8 cellular contexts compared by ENCODE assay signal in genomic region chr16:14975418-14976194, GRCh38. TPM values are rescaled to one million over a fixed set of nuclear protein-coding genes. Genes with fewer than 3 reads are reported as not detected.
DNase-seq lines count a peak whose midpoint lies in the region; ATAC-seq lines count a peak whose summit lies in the region.
"Not testable (repeated sequence)": the region's sequence is repeated elsewhere in the genome, so short reads cannot be mapped to it uniquely, and the experiment has no call there.

No MANE protein-coding gene starts in this region.

- POLR2A ChIA-PET in activated naive CD8-positive, alpha-beta T cell treated with anti-CD3 and anti-CD28 coated beads, Interleukin-2, amount 10 ng/mL, durations not matched to agents 7 days and 5 days (lab: Charles Lee): interaction anchor here (0.6 kb wide), 1 partner anchor 8 kb away, joined by 3 read pairs; no protein-coding TSS in a partner anchor

- not testable (repeated sequence) for H3K9me3 Mint-ChIP-seq in activated naive CD8-positive, alpha-beta T cell treated with anti-CD3 and anti-CD28 coated beads, Interleukin-2, amount 10 ng/mL, durations not matched to agents 7 days and 5 days; naive B cell

- peaks cover 15% of the 10 kb centered on the region for H3K4me1 Mint-ChIP-seq in activated naive CD8-positive, alpha-beta T cell treated with anti-CD3 and anti-CD28 coated beads, Interleukin-2, amount 10 ng/mL, durations not matched to agents 7 days and 5 days
- H3K4me1 Mint-ChIP-seq in naive B cell: peaks cover 13 to 39% (median 25%) of the 10 kb centered on the region in 3 donors

- H3K27me3 Mint-ChIP-seq in activated naive CD8-positive, alpha-beta T cell treated with anti-CD3 and anti-CD28 coated beads, Interleukin-2, amount 10 ng/mL, durations not matched to agents 7 days and 5 days; naive B cell: not testable (repeated sequence)

- not testable (repeated sequence) for H3K36me3 Mint-ChIP-seq in activated naive CD8-positive, alpha-beta T cell treated with anti-CD3 and anti-CD28 coated beads, Interleukin-2, amount 10 ng/mL, durations not matched to agents 7 days and 5 days; naive B cell

- ATAC-seq in GM21619 (IDR thresholded peaks at IDR 0.05; ENCODE audit: unreplicated experiment) (peak; percentile 21), naive B cell (ENCODE audit: low read depth in 2 of 2) (peak; percentile 27 to 45)
- not testable (repeated sequence) for ATAC-seq in activated naive CD8-positive, alpha-beta T cell treated with anti-CD3 and anti-CD28 coated beads, Interleukin-2, amount 10 ng/mL, durations not matched to agents 7 days and 5 days (ENCODE audit: low read depth)

- peak overlapping the region; percentile 70 for H3K27ac Mint-ChIP-seq in activated naive CD8-positive, alpha-beta T cell treated with anti-CD3 and anti-CD28 coated beads, Interleukin-2, amount 10 ng/mL, durations not matched to agents 7 days and 5 days
- peak overlapping the region; percentile 89 to 97 (median 96) for H3K27ac Mint-ChIP-seq in naive B cell

- peak overlapping the region; percentile 82 for H3K4me3 Mint-ChIP-seq in activated naive CD8-positive, alpha-beta T cell treated with anti-CD3 and anti-CD28 coated beads, Interleukin-2, amount 10 ng/mL, durations not matched to agents 7 days and 5 days
- H3K4me3 Mint-ChIP-seq in naive B cell: peak overlapping the region; percentile 85 to 97 (median 93)

- DNase-seq in AG20443 (ENCODE audit: low spot score) (peak; percentile 25), M059J (ENCODE audit: low read depth) (peak; percentile 12), UCSD-AML1 (lab: John Stamatoyannopoulos, UW; ENCODE audit: unreplicated experiment) (peak; percentile 28), globus pallidus (ENCODE audit: low spot score) (peak; percentile 8), naive B cell (peak; percentile 46)
- DNase-seq in activated naive CD8-positive, alpha-beta T cell treated with anti-CD3 and anti-CD28 coated beads, Interleukin-2, amount 10 ng/mL, durations not matched to agents 7 days and 5 days: peak; percentile 69
- peak in 2 of 3 donors; percentile 32 to 51 for DNase-seq in stimulated activated CD4-positive, alpha-beta T cell treated with anti-CD3 and anti-CD28 coated beads, TNF-alpha, amount 100 ng/mL, for 48 hours (ENCODE audit: low read depth in 3 of 3)

RNA-seq across cellular contexts. Expression of gene PDXDC1, which starts 0.8 kb away (rescaled TPM):
- total RNA-seq in M059J (2014; rRNA removed; shearing (Covaris generic)): 68.2 and 95.5 TPM in 2 replicates
- total RNA-seq in activated naive CD8-positive, alpha-beta T cell treated with anti-CD3 and anti-CD28 coated beads, Interleukin-2, amount 10 ng/mL, durations not matched to agents 7 days and 5 days: 10 to 100 TPM; 55.8 to 60.4 TPM
- polyA plus RNA-seq in naive B cell (ENCODE audit: low read depth in 6 of 6): 10 to 100 TPM; 24.1 to 38.6 (median 31.4) TPM

RNA-seq across cellular contexts. Expression of gene NPIPA1, which starts 38.4 kb away (rescaled TPM):
- total RNA-seq in M059J (2014; rRNA removed; shearing (Covaris generic)): 21.0 and 33.7 TPM in 2 replicates
- total RNA-seq in activated naive CD8-positive, alpha-beta T cell treated with anti-CD3 and anti-CD28 coated beads, Interleukin-2, amount 10 ng/mL, durations not matched to agents 7 days and 5 days: 100 to 1,000 TPM; 140 to 142 TPM
- 1 to 10 TPM in 3 of 6 donors, under 1 TPM in 2, not detected in 1; 0.73 to 3.9 (median 1.3) TPM for polyA plus RNA-seq in naive B cell (ENCODE audit: low read depth in 6 of 6)

Comparison
In these comparisons a context has a peak if more than half of its experiments do, and no peak if none do; other contexts are left out.
1. DNase-seq: peak in every context shown above with its lines; median percentile 69 in activated naive CD8-positive, alpha-beta T cell treated with anti-CD3 and anti-CD28 coated beads, Interleukin-2, amount 10 ng/mL, durations not matched to agents 7 days and 5 days; 46 in naive B cell; 42 in stimulated activated CD4-positive, alpha-beta T cell treated with anti-CD3 and anti-CD28 coated beads, TNF-alpha, amount 100 ng/mL, for 48 hours; 28 in UCSD-AML1; 25 in AG20443; 12 in M059J; 8 in globus pallidus.